16 cellular contexts compared by ENCODE assay signal in the genomic region with DNA sequence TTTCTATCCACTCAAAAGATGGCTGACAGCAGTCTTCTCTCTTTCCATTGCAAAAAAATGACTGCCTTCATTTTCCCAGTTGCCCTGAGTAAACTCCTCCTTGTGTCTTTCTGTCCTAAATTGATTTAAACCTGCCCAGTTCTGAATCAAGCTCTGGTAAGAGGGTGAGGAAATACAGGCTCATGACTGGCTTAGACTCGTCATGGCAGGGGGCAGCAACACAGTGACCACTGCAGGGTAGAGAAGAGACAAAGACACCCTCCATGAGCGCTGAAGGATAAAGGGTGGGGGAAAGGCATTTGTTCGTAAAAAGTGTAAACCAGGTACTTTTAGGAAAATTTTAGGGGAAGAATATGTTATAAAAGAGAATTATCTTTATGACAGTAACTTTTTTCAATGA.
A peak's percentile ranks its signal among the peaks of the same experiment; 100 is the strongest.
DNase-seq lines count a peak whose midpoint lies in the region; ATAC-seq and TF ChIP-seq lines count a peak whose summit lies in the region.
"Had no signal": no experiment of that assay in that cellular context is flagged by ENCODE, and none has a peak within 500 bp of the region (broad histone marks: within the 10 kb centered on the region; RNA-seq: fewer than 3 reads in every experiment).

No MANE protein-coding gene starts in this region.

- H3K27ac ChIP-seq in BLaER1 = no peak overlapping the region
- H3K27ac ChIP-seq in GM23338 (ENCODE audit: low read depth) = no peak overlapping the region
- H3K27ac ChIP-seq in PC-9 = no peak overlapping the region
- H3K27ac ChIP-seq: C4-2B, GM23248, HL-60 had no signal

- H2AFZ ChIP-seq in GM23338 (no peak overlapping the region), neuron (ENCODE audit: low read depth, low read length) (peak overlapping the region; percentile 15), PC-9 (no peak overlapping the region)
- H2AFZ ChIP-seq: GM23248 had no signal

- DNase-seq in GM23338 (ENCODE audit: low spot score) = no peak
- peak; percentile 24 for DNase-seq in SK-N-DZ (ENCODE audit: low spot score)
- DNase-seq in SKM-1 (lab: John Stamatoyannopoulos, UW; ENCODE audit: unreplicated experiment) = no peak
- DNase-seq in PC-9 = no peak
- DNase-seq: Caco-2; CD4-positive, alpha-beta T cell; GM23248; H9; IMR-90 had no signal

- H3K9ac ChIP-seq in BLaER1 = no peak overlapping the region
- H3K9ac ChIP-seq: GM23248 had no signal

- H3K36me3 Mint-ChIP-seq in GM23338 (ENCODE audit: low read depth) = peaks cover under 1% of the 10 kb centered on the region; the same call in 2 of the 3 replicates

- TF ChIP-seq CTCF in GM23338 (conservative IDR thresholded peaks at IDR 0.05; ENCODE audit: low read depth in 2 of 2) = no peak
- TF ChIP-seq CTCF in PC-9 (conservative IDR thresholded peaks at IDR 0.05) = no peak

- H3K27me3 Mint-ChIP-seq in GM23338 (ENCODE audit: insufficient read depth, low read depth, poor library complexity) = peaks cover 2% of the 10 kb centered on the region
- H3K27me3 Mint-ChIP-seq: B cell; CD4-positive, alpha-beta T cell had no signal

- no peak overlapping the region for H3K27ac Mint-ChIP-seq in GM23338
- H3K27ac Mint-ChIP-seq: B cell; CD4-positive, alpha-beta T cell; H9 had no signal

- H3K9me3 ChIP-seq in BLaER1 (no peaks in the 10 kb centered on the region), neuron (ENCODE audit: low read length) (no peaks in the 10 kb centered on the region), PC-9 (ENCODE audit: insufficient read depth, low read depth) (no peaks in the 10 kb centered on the region)
- H3K9me3 ChIP-seq: Caco-2 had no signal

- no peaks in the 10 kb centered on the region for H3F3A ChIP-seq in GM23338 (replicated peaks; ENCODE audit: low read depth)
- H3F3A ChIP-seq in PC-9 (ENCODE audit: insufficient read depth, low read depth) = no peaks in the 10 kb centered on the region

- BruUV-seq in PC-9 (replicated peaks; lab: Mats Ljungman, UMichigan) = no TSS peak

- H3K79me2 ChIP-seq in GM23338 (replicated peaks; ENCODE audit: insufficient read depth) (no peaks in the 10 kb centered on the region), PC-9 (ENCODE audit: low read depth) (no peaks in the 10 kb centered on the region)

- peaks cover 9% of the 10 kb centered on the region for H3K9me2 ChIP-seq in GM23338 (ENCODE audit: insufficient read depth)
- no peaks in the 10 kb centered on the region for H3K9me2 ChIP-seq in PC-9 (ENCODE audit: insufficient read depth)

- H3K4me1 ChIP-seq in BLaER1 = peaks cover 14% of the 10 kb centered on the region
- H3K4me1 ChIP-seq in GM23338 (ENCODE audit: insufficient read depth) = peaks cover 11% of the 10 kb centered on the region; the same call in 1 of the 2 replicates
- H3K4me1 ChIP-seq in neuron (ENCODE audit: insufficient read depth, low read length) = no peaks in the 10 kb centered on the region
- no peaks in the 10 kb centered on the region for H3K4me1 ChIP-seq in PC-9 (replicated peaks; ENCODE audit: insufficient read depth)
- H3K4me1 ChIP-seq: Caco-2 had no signal

- H3K27me3 ChIP-seq in BLaER1 = no peaks in the 10 kb centered on the region
- H3K27me3 ChIP-seq in GM23338 (ENCODE audit: insufficient read depth) = no peaks in the 10 kb centered on the region
- no peaks in the 10 kb centered on the region for H3K27me3 ChIP-seq in neuron (ENCODE audit: insufficient read depth, low read length)
- H3K27me3 ChIP-seq in PC-9 (ENCODE audit: insufficient read depth, low read depth) = no peaks in the 10 kb centered on the region

- H3K4me3 Mint-ChIP-seq in GM23338 = no peak overlapping the region
- H3K4me3 Mint-ChIP-seq: B cell; CD4-positive, alpha-beta T cell; H9 had no signal

- H3K4me3 ChIP-seq in BLaER1 (no peak overlapping the region), GM23338 (no peak overlapping the region), neuron (ENCODE audit: low read length) (no peak overlapping the region), PC-9 (no peak overlapping the region)
- H3K4me3 ChIP-seq: GM23248, K562 had no signal

- H4K20me1 ChIP-seq in BLaER1 = no peaks in the 10 kb centered on the region
- no peaks in the 10 kb centered on the region for H4K20me1 ChIP-seq in GM23338 (replicated peaks; ENCODE audit: insufficient read depth)
- no peaks in the 10 kb centered on the region for H4K20me1 ChIP-seq in PC-9 (ENCODE audit: insufficient read depth)

- POLR2A ChIA-PET in PC-9 (lab: Charles Lee; ENCODE audit: unreplicated experiment) = no interaction called here

- no peaks in the 10 kb centered on the region for H3K36me3 ChIP-seq in BLaER1
- no peaks in the 10 kb centered on the region for H3K36me3 ChIP-seq in GM23338 (ENCODE audit: insufficient read depth)
- no peaks in the 10 kb centered on the region for H3K36me3 ChIP-seq in neuron (ENCODE audit: insufficient read depth, low read length)
- H3K36me3 ChIP-seq in PC-9 (ENCODE audit: low read depth) = no peaks in the 10 kb centered on the region

- ATAC-seq in GM23338 = peak; percentile 73
- ATAC-seq in HG02870 (IDR thresholded peaks at IDR 0.05; ENCODE audit: unreplicated experiment) = no peak
- ATAC-seq: K562 had no signal

- intact Hi-C loops in PC-9 (cut with micrococcal nuclease; ENCODE audit: unreplicated experiment) = no loop called here

- CTCF ChIA-PET in PC-9 (lab: Charles Lee) = no interaction called here

- no peaks in the 10 kb centered on the region for H3K9me3 Mint-ChIP-seq in GM23338
- H3K9me3 Mint-ChIP-seq: CD4-positive, alpha-beta T cell had no signal

- H3K4me2 ChIP-seq in BLaER1 (peak overlapping the region; percentile 37; the same call in 1 of the 2 replicates), GM23338 (no peak overlapping the region), PC-9 (no peak overlapping the region)

- H3K4me1 Mint-ChIP-seq in GM23338 = peaks cover 18% of the 10 kb centered on the region
- H3K4me1 Mint-ChIP-seq: B cell had no signal

TF ChIP-seq in GM23338, 12 proteins besides CTCF, POLR2A, EP300 and RAD21 (continues in another document):
- TF ChIP-seq NANOG (IDR thresholded peaks at IDR 0.05; ENCODE audit: borderline replicate concordance) (no peak), CREB1 (CRISPR knock-in tag; IDR thresholded peaks at IDR 0.05; ENCODE audit: low read depth) (no peak), EZH2 (IDR thresholded peaks at IDR 0.05; ENCODE audit: low read depth, unreplicated experiment) (no peak), STAT1 (IDR thresholded peaks at IDR 0.05; ENCODE audit: unreplicated experiment) (no peak), ZNF114 (CRISPR knock-in tag; IDR thresholded peaks at IDR 0.05) (no peak), POLR2AphosphoS5 (IDR thresholded peaks at IDR 0.05; ENCODE audit: low read depth) (no peak), ZNF331 (CRISPR knock-in tag; IDR thresholded peaks at IDR 0.05; ENCODE audit: low read depth) (no peak), JUNB (IDR thresholded peaks at IDR 0.05; ENCODE audit: unreplicated experiment) (no peak), REST (IDR thresholded peaks at IDR 0.05; ENCODE audit: unreplicated experiment) (no peak)
